ENCODE assay signal across 1 cellular context in the genomic region with DNA sequence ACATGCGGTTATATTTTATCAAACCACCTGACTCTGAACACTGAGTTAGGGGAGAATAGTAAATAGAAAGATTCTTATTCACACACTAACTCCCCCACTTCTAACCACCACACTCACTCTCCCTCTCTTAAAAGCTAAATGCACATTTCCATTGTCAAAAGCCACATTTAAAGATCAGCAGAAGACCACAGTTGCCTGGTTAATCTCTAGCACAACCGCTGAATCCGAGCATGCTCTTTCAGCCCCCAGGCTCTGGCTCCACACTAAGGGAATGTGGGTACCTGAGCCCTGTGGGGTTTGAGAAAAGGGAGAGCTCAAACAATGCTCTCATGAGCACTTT.
TF ChIP-seq lines count a peak whose summit lies in the region.

No MANE protein-coding gene starts in this region.

TF ChIP-seq in K562, 482 proteins besides CTCF, POLR2A, EP300 and RAD21 (continued from another document):
- TF ChIP-seq, protein P1, sequence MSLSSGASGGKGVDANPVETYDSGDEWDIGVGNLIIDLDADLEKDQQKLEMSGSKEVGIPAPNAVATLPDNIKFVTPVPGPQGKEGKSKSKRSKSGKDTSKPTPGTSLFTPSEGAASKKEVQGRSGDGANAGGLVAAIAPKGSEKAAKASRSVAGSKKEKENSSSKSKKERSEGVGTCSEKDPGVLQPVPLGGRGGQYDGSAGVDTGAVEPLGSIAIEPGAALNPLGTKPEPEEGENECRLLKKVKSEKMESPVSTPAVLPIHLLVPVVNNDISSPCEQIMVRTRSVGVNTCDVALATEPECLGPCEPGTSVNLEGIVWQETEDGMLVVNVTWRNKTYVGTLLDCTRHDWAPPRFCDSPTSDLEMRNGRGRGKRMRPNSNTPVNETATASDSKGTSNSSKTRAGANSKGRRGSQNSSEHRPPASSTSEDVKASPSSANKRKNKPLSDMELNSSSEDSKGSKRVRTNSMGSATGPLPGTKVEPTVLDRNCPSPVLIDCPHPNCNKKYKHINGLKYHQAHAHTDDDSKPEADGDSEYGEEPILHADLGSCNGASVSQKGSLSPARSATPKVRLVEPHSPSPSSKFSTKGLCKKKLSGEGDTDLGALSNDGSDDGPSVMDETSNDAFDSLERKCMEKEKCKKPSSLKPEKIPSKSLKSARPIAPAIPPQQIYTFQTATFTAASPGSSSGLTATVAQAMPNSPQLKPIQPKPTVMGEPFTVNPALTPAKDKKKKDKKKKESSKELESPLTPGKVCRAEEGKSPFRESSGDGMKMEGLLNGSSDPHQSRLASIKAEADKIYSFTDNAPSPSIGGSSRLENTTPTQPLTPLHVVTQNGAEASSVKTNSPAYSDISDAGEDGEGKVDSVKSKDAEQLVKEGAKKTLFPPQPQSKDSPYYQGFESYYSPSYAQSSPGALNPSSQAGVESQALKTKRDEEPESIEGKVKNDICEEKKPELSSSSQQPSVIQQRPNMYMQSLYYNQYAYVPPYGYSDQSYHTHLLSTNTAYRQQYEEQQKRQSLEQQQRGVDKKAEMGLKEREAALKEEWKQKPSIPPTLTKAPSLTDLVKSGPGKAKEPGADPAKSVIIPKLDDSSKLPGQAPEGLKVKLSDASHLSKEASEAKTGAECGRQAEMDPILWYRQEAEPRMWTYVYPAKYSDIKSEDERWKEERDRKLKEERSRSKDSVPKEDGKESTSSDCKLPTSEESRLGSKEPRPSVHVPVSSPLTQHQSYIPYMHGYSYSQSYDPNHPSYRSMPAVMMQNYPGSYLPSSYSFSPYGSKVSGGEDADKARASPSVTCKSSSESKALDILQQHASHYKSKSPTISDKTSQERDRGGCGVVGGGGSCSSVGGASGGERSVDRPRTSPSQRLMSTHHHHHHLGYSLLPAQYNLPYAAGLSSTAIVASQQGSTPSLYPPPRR (CRISPR knock-in tag; IDR thresholded peaks at IDR 0.05; ENCODE audit: borderline replicate concordance): no peak
- TF ChIP-seq ETV5 (CRISPR knock-in tag; IDR thresholded peaks at IDR 0.05; ENCODE audit: low read depth) (no peak), NR3C1 (CRISPR knock-in tag; IDR thresholded peaks at IDR 0.05) (no peak), RFX7 (CRISPR knock-in tag; IDR thresholded peaks at IDR 0.05) (no peak), ZNF280A (IDR thresholded peaks at IDR 0.05; ENCODE audit: low read depth, partially characterized antibody) (no peak), GATAD2A (IDR thresholded peaks at IDR 0.05) (no peak), NEUROD1 (IDR thresholded peaks at IDR 0.05; ENCODE audit: borderline replicate concordance, low read depth, low read length, partially characterized antibody) (no peak), MTA2 (IDR thresholded peaks at IDR 0.05; ENCODE audit: low read depth) (no peak)
- TF ChIP-seq, protein P2, sequence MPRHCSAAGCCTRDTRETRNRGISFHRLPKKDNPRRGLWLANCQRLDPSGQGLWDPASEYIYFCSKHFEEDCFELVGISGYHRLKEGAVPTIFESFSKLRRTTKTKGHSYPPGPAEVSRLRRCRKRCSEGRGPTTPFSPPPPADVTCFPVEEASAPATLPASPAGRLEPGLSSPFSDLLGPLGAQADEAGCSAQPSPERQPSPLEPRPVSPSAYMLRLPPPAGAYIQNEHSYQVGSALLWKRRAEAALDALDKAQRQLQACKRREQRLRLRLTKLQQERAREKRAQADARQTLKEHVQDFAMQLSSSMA (CRISPR knock-in tag; IDR thresholded peaks at IDR 0.05): no peak
